In genomic region chr2:95231723-95232122, GRCh38 we compare ENCODE assay signal across 1 cellular context.
TF ChIP-seq lines count a peak whose summit lies in the region.

No MANE protein-coding gene starts in this region.

TF ChIP-seq in HEK293T, 16 proteins besides CTCF, POLR2A, EP300 and RAD21 (continued from another document):
- no peak for TF ChIP-seq PKNOX1 (IDR thresholded peaks at IDR 0.05)
- no peak for TF ChIP-seq L3MBTL2 (conservative IDR thresholded peaks at IDR 0.05)
- no peak for TF ChIP-seq ZNF384 (IDR thresholded peaks at IDR 0.05)
- TF ChIP-seq FOXK2 (IDR thresholded peaks at IDR 0.05), result no peak
- no peak for TF ChIP-seq TARDBP (IDR thresholded peaks at IDR 0.05)
- TF ChIP-seq HDGF (IDR thresholded peaks at IDR 0.05; ENCODE audit: borderline replicate concordance), result no peak
- TF ChIP-seq BHLHE40 (IDR thresholded peaks at IDR 0.05; ENCODE audit: borderline replicate concordance), result no peak
- no peak for TF ChIP-seq ARNT (IDR thresholded peaks at IDR 0.05)
- no peak for TF ChIP-seq CTBP1 (IDR thresholded peaks at IDR 0.05; ENCODE audit: borderline replicate concordance)
- TF ChIP-seq SP1 (IDR thresholded peaks at IDR 0.05), result no peak
- no peak for TF ChIP-seq ELF4 (IDR thresholded peaks at IDR 0.05)
- TF ChIP-seq LEF1 (IDR thresholded peaks at IDR 0.05; ENCODE audit: borderline replicate concordance), result no peak
- no peak for TF ChIP-seq FOXA1 (IDR thresholded peaks at IDR 0.05)
